In the genomic region with DNA sequence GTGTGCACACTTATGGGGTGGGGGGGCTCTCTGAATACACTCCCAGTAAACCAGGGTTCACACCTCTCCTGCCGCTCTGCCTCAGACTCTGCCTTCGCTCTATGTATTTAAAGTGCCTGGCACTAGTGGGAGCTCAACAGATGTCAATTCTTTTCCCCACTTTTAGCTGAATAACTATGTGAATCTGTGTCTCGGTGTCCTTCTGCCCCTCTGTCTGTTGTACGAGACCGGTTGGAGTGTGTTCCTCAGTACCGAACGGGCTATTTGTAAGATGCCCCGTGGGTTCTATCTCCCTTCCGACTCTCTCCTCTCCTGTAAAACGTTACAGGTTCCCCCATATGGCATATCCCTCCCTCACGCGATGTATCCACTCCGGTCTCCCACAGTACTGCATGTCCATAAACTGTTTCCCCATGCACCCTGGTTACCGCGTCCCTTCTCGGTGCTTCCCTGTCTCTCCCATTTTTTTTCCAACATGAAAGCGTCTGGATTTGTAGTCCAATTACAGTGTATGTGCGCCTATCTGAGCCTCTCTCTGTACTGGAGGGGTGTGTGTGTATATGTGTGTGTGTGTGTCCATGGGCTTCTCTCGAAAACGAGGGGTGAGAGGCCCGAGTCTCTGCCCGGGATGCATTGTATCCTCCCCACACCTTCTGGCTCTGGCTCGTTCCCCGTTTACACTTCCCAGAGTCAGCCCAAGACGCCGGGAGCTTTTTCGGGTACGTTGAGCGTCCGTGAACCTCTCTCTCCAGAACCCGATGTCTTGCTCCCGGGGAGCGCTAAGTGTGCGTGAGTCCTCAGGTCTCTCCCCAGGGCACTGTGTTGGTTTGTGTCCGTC, we compare ENCODE assay signal across 8 cellular contexts. TPM values are rescaled to one million over a fixed set of nuclear protein-coding genes. Genes with fewer than 3 reads are reported as not detected.
DNase-seq lines count a peak whose midpoint lies in the region; ATAC-seq and TF ChIP-seq lines count a peak whose summit lies in the region.

No MANE protein-coding gene starts in this region.

- H3K36me3 ChIP-seq in H7 (replicated peaks; ENCODE audit: control insufficient read depth, insufficient read depth, low read length) (no peaks in the 10 kb centered on the region), neuron (ENCODE audit: insufficient read depth, low read length) (no peaks in the 10 kb centered on the region)

- CTCF ChIA-PET in activated B cell treated with CpG ODN at 0.5 μM for 24 hours (lab: Charles Lee): interaction anchor here (1.3 to 2.4 kb wide), 4 partner anchors 16 to 377 kb away, joined by 3 to 16 read pairs (median 5); no protein-coding TSS in a partner anchor

- H2AFZ ChIP-seq in neuron (ENCODE audit: low read depth, low read length): peak overlapping the region; percentile 89

- H3K9me3 Mint-ChIP-seq in activated B cell treated with CpG ODN at 0.5 μM for 24 hours: no peaks in the 10 kb centered on the region

- DNase-seq in AG10803 (ENCODE audit: low read depth) (peak; percentile 48), H7 (no peak), activated B cell treated with CpG ODN at 0.5 μM for 24 hours (no peak), foreskin fibroblast (peak in 1 of 2 donors; percentile 59)
- DNase-seq in stimulated activated CD4-positive, alpha-beta T cell treated with anti-CD3 and anti-CD28 coated beads, Interleukin-2, amount 100 ng/mL, for 24 hours: no peak

- H3K4me1 Mint-ChIP-seq in activated B cell treated with CpG ODN at 0.5 μM for 24 hours: peaks cover 52% of the 10 kb centered on the region

- no peaks in the 10 kb centered on the region for H3K27me3 Mint-ChIP-seq in activated B cell treated with CpG ODN at 0.5 μM for 24 hours

- peaks cover 10% of the 10 kb centered on the region for H3K27me3 ChIP-seq in H7 (ENCODE audit: control insufficient read depth, insufficient read depth, low read length)
- no peaks in the 10 kb centered on the region for H3K27me3 ChIP-seq in neuron (ENCODE audit: insufficient read depth, low read length)

- intact Hi-C loops in activated B cell treated with CpG ODN at 0.5 μM for 24 hours (cut with micrococcal nuclease): loop anchor here (1.0 to 5.0 kb wide), 6 partner anchors 8 to 480 kb away; a partner anchor contains a TSS

- H3K27ac Mint-ChIP-seq in activated B cell treated with CpG ODN at 0.5 μM for 24 hours: peak overlapping the region; percentile 95

- peaks cover 24% of the 10 kb centered on the region for H3K4me1 ChIP-seq in neuron (ENCODE audit: insufficient read depth, low read length)

- H3K4me3 ChIP-seq in AG10803 (ENCODE audit: low read length) (peak overlapping the region; percentile 92), H7 (ENCODE audit: insufficient read depth, low read depth, low read length) (peak overlapping the region; percentile 77), foreskin fibroblast (ENCODE audit: low read depth in 1 of 2, low read length in 2 of 2) (peak overlapping the region; percentile 84 to 90), neuron (ENCODE audit: low read length) (peak overlapping the region; percentile 90)

- H3K9me3 ChIP-seq in neuron (ENCODE audit: low read length): no peaks in the 10 kb centered on the region

- POLR2A ChIA-PET in activated B cell treated with CpG ODN at 0.5 μM for 24 hours (lab: Charles Lee): interaction anchor here (0.5 to 3.8 kb wide), 8 partner anchors 9 to 313 kb away, joined by 3 to 26 read pairs (median 7); a partner anchor contains a TSS

- H3K36me3 Mint-ChIP-seq in activated B cell treated with CpG ODN at 0.5 μM for 24 hours (ENCODE audit: low read depth): peaks cover 35% of the 10 kb centered on the region

- peak; percentile 29 for TF ChIP-seq CTCF in AG10803 (conservative IDR thresholded peaks at IDR 0.05; ENCODE audit: low read length)
- no peak for TF ChIP-seq CTCF in activated B cell treated with CpG ODN at 0.5 μM for 24 hours (IDR thresholded peaks at IDR 0.05)
- no peak for TF ChIP-seq CTCF in foreskin fibroblast (IDR thresholded peaks at IDR 0.05; ENCODE audit: low read depth, low read length)

- ATAC-seq in activated B cell treated with CpG ODN at 0.5 μM for 24 hours (ENCODE audit: low read depth) (no peak), GM19397 (IDR thresholded peaks at IDR 0.05; ENCODE audit: unreplicated experiment) (no peak), HG03159 (IDR thresholded peaks at IDR 0.05; ENCODE audit: unreplicated experiment) (no peak)

- H3K4me3 Mint-ChIP-seq in activated B cell treated with CpG ODN at 0.5 μM for 24 hours: peak overlapping the region; percentile 99

RNA-seq across cellular contexts. Expression of a gene that starts 1.5 kb away (rescaled TPM):
- 13.9 and 14.4 TPM in 2 replicates for total RNA-seq in H7 (2014; rRNA removed; shearing (Covaris generic))
- 52.9 and 56.0 TPM in 2 replicates for total RNA-seq in activated B cell treated with CpG ODN at 0.5 μM for 24 hours
